ENCODE assay signal across 18 cellular contexts in genomic region chr2:54888146-54888545, GRCh38.
DNase-seq lines count a peak whose midpoint lies in the region; FAIRE-seq lines count a peak whose summit lies in the region.
"Had no signal": no experiment of that assay in that cellular context is flagged by ENCODE, and none has a peak within 500 bp of the region (broad histone marks: within the 10 kb centered on the region; RNA-seq: fewer than 3 reads in every experiment).

No MANE protein-coding gene starts in this region.

- in situ Hi-C loops in SK-MEL-5 (cut with HindIII; ENCODE audit: low pct_unique_long_range_greater_than_20kb, low sequenced_read_pairs): no loop called here

- DNase-seq in NCI-H2171 treated with DMSO at 0.1 percent for 48 hours (lab: John Stamatoyannopoulos, UW) (peak; percentile 18), NCI-H2171 (lab: John Stamatoyannopoulos, UW) (no peak), SK-MEL-5 (ENCODE audit: low read depth, low spot score) (peak; percentile 29), urothelium cell line (ENCODE audit: low spot score) (no peak), NCI-H748 treated with DMSO at 0.1 percent for 48 hours (lab: John Stamatoyannopoulos, UW) (no peak), middle frontal gyrus (ENCODE audit: extremely low spot score, low spot score) (no peak)
- DNase-seq: Caco-2; CD4-positive, CD25-positive, alpha-beta regulatory T cell; CD8-positive, alpha-beta T cell; DMS153; DND-41; GOT3; HFFc6 had no signal

- peak; percentile 30 for FAIRE-seq in urothelium cell line (lab: Jason Lieb, UNC)
- FAIRE-seq: A204.1, G401.6, GM12892, GM19239, H54 had no signal

Comparison
In these comparisons a context has a peak if more than half of its experiments do, and no peak if none do; other contexts are left out.
1. DNase-seq: peak in NCI-H2171 treated with DMSO at 0.1 percent for 48 hours (single experiment) and SK-MEL-5 (single experiment); none in NCI-H2171 (single experiment), urothelium cell line (single experiment), NCI-H748 treated with DMSO at 0.1 percent for 48 hours (single experiment) and middle frontal gyrus (single experiment).